10 cellular contexts compared by ENCODE assay signal in the genomic region with DNA sequence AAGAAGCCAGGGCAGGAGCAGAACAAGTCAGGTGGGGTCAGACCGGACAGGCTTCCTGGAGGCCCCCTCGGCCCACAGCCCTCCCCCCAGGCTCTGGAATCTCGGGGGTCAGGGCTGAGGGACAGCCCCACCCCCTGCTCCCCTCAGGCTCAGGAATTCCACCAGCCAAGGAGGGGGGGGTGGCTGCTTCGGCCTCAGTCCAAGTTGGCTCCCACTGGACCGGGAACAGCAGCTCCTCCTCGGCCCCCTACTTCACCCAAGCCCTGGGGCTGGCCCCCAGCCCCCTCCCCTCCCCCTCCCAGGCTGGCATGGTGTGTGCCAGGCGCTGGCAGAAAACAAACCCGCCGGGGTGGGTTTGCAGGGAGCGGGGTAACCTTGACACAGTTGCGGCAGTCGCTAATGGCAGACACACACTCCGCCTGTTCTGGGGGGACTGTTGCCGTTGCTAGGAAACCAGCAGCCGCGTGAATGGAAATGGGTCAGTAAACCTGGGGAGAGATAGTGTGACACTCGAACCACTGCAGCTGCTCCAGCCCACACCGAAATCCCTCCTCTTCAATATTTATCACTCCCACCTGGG. TPM values are rescaled to one million over a fixed set of nuclear protein-coding genes. Genes with fewer than 3 reads are reported as not detected.
DNase-seq lines count a peak whose midpoint lies in the region; ATAC-seq and TF ChIP-seq lines count a peak whose summit lies in the region.
"Had no signal": no experiment of that assay in that cellular context is flagged by ENCODE, and none has a peak within 500 bp of the region (broad histone marks: within the 10 kb centered on the region; RNA-seq: fewer than 3 reads in every experiment).

No MANE protein-coding gene starts in this region.

- H3K27me3 ChIP-seq in Peyer's patch (no peaks in the 10 kb centered on the region), hepatocyte (no peaks in the 10 kb centered on the region), prostate gland (replicated peaks; ENCODE audit: insufficient read depth) (no peaks in the 10 kb centered on the region), GM23248 (replicated peaks; ENCODE audit: insufficient read depth) (no peaks in the 10 kb centered on the region)

- intact Hi-C loops in prostate gland (cut with DNase I) = no loop called here

- H3K4me3 ChIP-seq in Peyer's patch (no peak overlapping the region), hepatocyte (no peak overlapping the region), prostate gland (no peak overlapping the region), GM23248 (no peak overlapping the region)

- in situ Hi-C loops in GM23248 (cut with MboI) = no loop called here

- H4K20me1 ChIP-seq in hepatocyte (ENCODE audit: insufficient read depth, poor library complexity, severe bottlenecking) = peaks cover 81% of the 10 kb centered on the region
- H4K20me1 ChIP-seq in GM23248 (ENCODE audit: insufficient read depth) = no peaks in the 10 kb centered on the region

- H3K27ac ChIP-seq in Peyer's patch (peak overlapping the region; percentile 32 to 63 (median 50)), hepatocyte (peak overlapping the region; percentile 78), prostate gland (peak overlapping the region; percentile 86 to 91), GM23248 (no peak overlapping the region)

- H3K9ac ChIP-seq in GM23248 = no peak overlapping the region

- H3K79me2 ChIP-seq in hepatocyte (peaks cover 83% of the 10 kb centered on the region), GM23248 (ENCODE audit: insufficient read depth) (peaks cover 82% of the 10 kb centered on the region)

- TF ChIP-seq CTCF in Peyer's patch (IDR thresholded peaks at IDR 0.05) = no peak
- no peak for TF ChIP-seq CTCF in hepatocyte (IDR thresholded peaks at IDR 0.05; ENCODE audit: poor library complexity)
- TF ChIP-seq CTCF in prostate gland (IDR thresholded peaks at IDR 0.05) = no peak

- no peak for ATAC-seq in HG02678 (IDR thresholded peaks at IDR 0.05; ENCODE audit: unreplicated experiment)
- ATAC-seq: activated CD4-positive, CD25-positive, alpha-beta regulatory T cell treated with anti-CD3 and anti-CD28 coated beads, Interleukin-2, amount 50 U/mL, for 24 hours had no signal

- H3F3A ChIP-seq in GM23248 (ENCODE audit: insufficient read depth) = peaks cover 20% of the 10 kb centered on the region

- H3K4me1 ChIP-seq in Peyer's patch = peaks cover 0 to 80% (median 16%) of the 10 kb centered on the region in 4 donors
- peaks cover 92% of the 10 kb centered on the region for H3K4me1 ChIP-seq in hepatocyte (ENCODE audit: insufficient read depth)
- H3K4me1 ChIP-seq in prostate gland (replicated peaks) = peaks cover 31% of the 10 kb centered on the region
- peaks cover 43% of the 10 kb centered on the region for H3K4me1 ChIP-seq in GM23248 (ENCODE audit: insufficient read depth)

- H3K9me2 ChIP-seq in hepatocyte (replicated peaks; ENCODE audit: insufficient read depth) (no peaks in the 10 kb centered on the region), GM23248 (ENCODE audit: insufficient read depth) (no peaks in the 10 kb centered on the region)

- H3K9me3 ChIP-seq in Peyer's patch (no peaks in the 10 kb centered on the region), hepatocyte (ENCODE audit: low read depth) (no peaks in the 10 kb centered on the region), prostate gland (no peaks in the 10 kb centered on the region), GM23248 (ENCODE audit: low read depth) (no peaks in the 10 kb centered on the region)

- H3K4me2 ChIP-seq in hepatocyte (peak overlapping the region; percentile 69), GM23248 (ENCODE audit: unreplicated experiment) (no peak overlapping the region)

- peak; percentile 67 for DNase-seq in DMS79 (lab: John Stamatoyannopoulos, UW)
- DNase-seq in Peyer's patch = no peak
- DNase-seq in hepatocyte (ENCODE audit: low spot score) = no peak
- no peak for DNase-seq in prostate gland (ENCODE audit: low spot score)
- no peak for DNase-seq in NCI-H2029 treated with DMSO at 0.1 percent for 48 hours (lab: John Stamatoyannopoulos, UW)
- DNase-seq in SK-N-DZ (ENCODE audit: low spot score) = no peak
- no peak for DNase-seq in GM23248
- DNase-seq: NCI-H526 treated with DMSO at 0.1 percent for 48 hours had no signal

- H2AFZ ChIP-seq in hepatocyte (no peak overlapping the region), GM23248 (no peak overlapping the region)

- TF ChIP-seq POLR2A in Peyer's patch (IDR thresholded peaks at IDR 0.05) (no peak), prostate gland (IDR thresholded peaks at IDR 0.05) (no peak)

- H3K36me3 ChIP-seq in Peyer's patch = no peaks in the 10 kb centered on the region
- no peaks in the 10 kb centered on the region for H3K36me3 ChIP-seq in hepatocyte (replicated peaks; ENCODE audit: insufficient read depth, low read depth)
- H3K36me3 ChIP-seq in prostate gland = no peaks in the 10 kb centered on the region
- no peaks in the 10 kb centered on the region for H3K36me3 ChIP-seq in GM23248 (ENCODE audit: low read depth)

- 17% methylated on average over 15 of the region's 18 CpGs for WGBS in hepatocyte (ENCODE audit: low lambda C conversion rate, missing lambda C conversion rate)
- 20% methylated on average over 18 of the region's 18 CpGs for WGBS in prostate gland
- WGBS in GM23248 (ENCODE audit: low coverage in 1 of 2, low lambda C conversion rate in 2 of 2, missing lambda C conversion rate in 2 of 2), 2 experiments = 63 to 70% methylated on average over 13 to 18 of the region's 18 CpGs

RNA-seq across cellular contexts. Expression of gene AHDC1, which starts 32.4 kb away (rescaled TPM):
- total RNA-seq in Peyer's patch (10 to 100 TPM in 3 of 4 donors, 1 to 10 TPM in 1; 7.0 to 21.5 (median 12.0) TPM), hepatocyte (6.7 and 13.3 TPM in 2 replicates), prostate gland (10 to 100 TPM; 27.1 to 83.7 TPM)
- polyA plus RNA-seq in hepatocyte (12.2 and 14.4 TPM in 2 replicates), GM23248 (2016; fragmentation: Nextera tagmentation; extraction: Ambion mirVana) (3.9 and 4.5 TPM in 2 replicates)
- polyA plus RNA-seq in SK-N-DZ (2014; cell fraction: cytosol; rRNA removed) = 1.5 and 3.5 TPM in 2 replicates
- polyA plus RNA-seq in SK-N-DZ (2014; cell fraction: nucleus; rRNA removed) = 3.2 and 3.8 TPM in 2 replicates
- 5.3 and 5.8 TPM in 2 replicates for total RNA-seq in GM23248 (2014; rRNA removed; shearing (Covaris generic))
